10 cellular contexts compared by ENCODE assay signal in genomic region chr3:172137287-172138030, GRCh38.
A peak's percentile ranks its signal among the peaks of the same experiment; 100 is the strongest.
DNase-seq lines count a peak whose midpoint lies in the region; ATAC-seq and TF ChIP-seq lines count a peak whose summit lies in the region.
"Had no signal": no experiment of that assay in that cellular context is flagged by ENCODE, and none has a peak within 500 bp of the region (broad histone marks: within the 10 kb centered on the region; RNA-seq: fewer than 3 reads in every experiment).

No MANE protein-coding gene starts in this region.

- H3K4me3 ChIP-seq in gastroesophageal sphincter = no peak overlapping the region
- no peak overlapping the region for H3K4me3 ChIP-seq in psoas muscle

- H3K27ac ChIP-seq in gastroesophageal sphincter = peak overlapping the region; percentile 15 to 68 (median 54)
- H3K27ac ChIP-seq in psoas muscle = peak overlapping the region; percentile 79

- H3K27me3 ChIP-seq in gastroesophageal sphincter = no peaks in the 10 kb centered on the region
- no peaks in the 10 kb centered on the region for H3K27me3 ChIP-seq in psoas muscle (ENCODE audit: insufficient read depth in 3 of 3, low read length in 2 of 3)

- intact Hi-C loops in psoas muscle (cut with DNase I) = loop anchor here in 1 of 2 donors (2.0 kb wide), 1 partner anchor 13 kb away; no protein-coding TSS in a partner anchor

- in situ Hi-C loops in GM13977 (cut with MboI; ENCODE audit: low pct_unique_long_range_greater_than_20kb, low sequenced_read_pairs, unreplicated experiment) = no loop called here

- 49 to 50% methylated on average over 2 of the region's 2 CpGs for WGBS in gastroesophageal sphincter (ENCODE audit: low coverage in 1 of 2), 2 donors
- WGBS in psoas muscle, 3 donors = 50 to 63% (median 62%) methylated on average over 2 of the region's 2 CpGs

- DNase-seq in GF-D8 (lab: John Stamatoyannopoulos, UW) (peak; percentile 38), T-helper 17 cell (no peak), psoas muscle (no peak), GM13977 (ENCODE audit: low spot score) (no peak), middle frontal gyrus (ENCODE audit: extremely low spot score, low spot score) (no peak)
- no peak for DNase-seq in stimulated activated naive CD4-positive, alpha-beta T cell treated with Interleukin-2 at 50 U/mL for 16 hours (lab: John Stamatoyannopoulos, UW)
- DNase-seq: amygdala had no signal

- TF ChIP-seq CTCF in gastroesophageal sphincter (IDR thresholded peaks at IDR 0.05) (no peak), psoas muscle (IDR thresholded peaks at IDR 0.05) (no peak), GM13977 (IDR thresholded peaks at IDR 0.05; ENCODE audit: extremely low read depth, insufficient read depth, missing control alignments) (no peak)

- no peak for ATAC-seq in T-helper 17 cell
- ATAC-seq in gastroesophageal sphincter = peak; percentile 37
- ATAC-seq in psoas muscle = no peak
- ATAC-seq in HG02759 (IDR thresholded peaks at IDR 0.05; ENCODE audit: unreplicated experiment) = no peak

- no peak overlapping the region for H3K4me3 Mint-ChIP-seq in T-helper 17 cell
- H3K4me3 Mint-ChIP-seq: T-helper 2 cell treated with Interferon-gamma antibody and Interleukin-4, amounts not matched to agents 5 μg/mL and 100 μg/mL, for 36 hours had no signal

- H3K27me3 Mint-ChIP-seq in T-helper 17 cell = no peaks in the 10 kb centered on the region

- H3K4me1 ChIP-seq in gastroesophageal sphincter (peaks cover 41 to 93% (median 41%) of the 10 kb centered on the region in 3 donors), psoas muscle (peaks cover 93% of the 10 kb centered on the region)

- H3K9me3 ChIP-seq in T-helper 17 cell (ENCODE audit: control insufficient read depth, low read length, poor library complexity, severe bottlenecking) (no peaks in the 10 kb centered on the region), gastroesophageal sphincter (no peaks in the 10 kb centered on the region), psoas muscle (no peaks in the 10 kb centered on the region)

- peaks cover 35% of the 10 kb centered on the region for H3K4me1 Mint-ChIP-seq in T-helper 17 cell

- peak overlapping the region; percentile 98 for H3K27ac Mint-ChIP-seq in T-helper 17 cell
- H3K27ac Mint-ChIP-seq: T-helper 2 cell treated with Interferon-gamma antibody and Interleukin-4, amounts not matched to agents 5 μg/mL and 100 μg/mL, for 36 hours had no signal

- no peaks in the 10 kb centered on the region for H3K36me3 ChIP-seq in gastroesophageal sphincter
- no peaks in the 10 kb centered on the region for H3K36me3 ChIP-seq in psoas muscle (ENCODE audit: insufficient read depth in 1 of 2, low read depth in 1 of 2)

- H3K36me3 Mint-ChIP-seq in T-helper 17 cell (ENCODE audit: low read depth) = peaks cover 2% of the 10 kb centered on the region

- no peak for TF ChIP-seq POLR2A in gastroesophageal sphincter (IDR thresholded peaks at IDR 0.05)

- no peak for TF ChIP-seq EP300 in gastroesophageal sphincter (IDR thresholded peaks at IDR 0.05)
